In the genomic region with DNA sequence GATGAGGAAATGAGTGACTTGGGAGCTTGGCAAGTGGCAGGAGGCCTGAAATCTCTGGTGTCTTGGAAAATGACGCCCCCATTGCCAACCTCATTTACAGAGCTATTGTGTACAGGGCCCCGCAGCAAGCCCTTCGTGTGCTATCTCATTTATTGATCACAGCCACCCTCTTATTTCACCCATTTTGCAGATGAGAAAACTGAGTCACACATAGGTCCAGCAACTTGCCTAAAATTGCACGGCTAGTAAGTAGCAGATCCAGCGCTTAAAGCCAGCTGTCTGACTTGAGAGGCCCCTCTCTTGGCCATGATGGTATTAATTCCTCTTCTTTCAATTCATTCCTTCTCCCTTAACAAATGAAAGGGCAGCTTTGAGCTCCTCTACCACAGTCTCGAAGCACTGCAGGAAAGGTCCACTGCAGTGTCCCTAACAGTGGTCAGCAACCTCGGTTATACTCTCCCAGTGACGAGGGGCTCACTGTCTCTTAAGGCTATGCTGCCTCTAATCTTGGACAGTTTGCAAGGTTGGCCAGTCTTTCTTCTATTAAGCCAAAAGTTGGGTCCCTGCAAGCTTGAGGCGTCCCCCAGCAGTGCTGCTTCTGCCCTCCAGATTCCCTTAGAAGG, we compare ENCODE assay signal across 1 cellular context.
A peak's percentile ranks its signal among the peaks of the same experiment; 100 is the strongest.
TF ChIP-seq lines count a peak whose summit lies in the region.

No MANE protein-coding gene starts in this region.

TF ChIP-seq in K562, 482 proteins besides CTCF, POLR2A, EP300 and RAD21 (continued from another document):
- TF ChIP-seq, protein P1, sequence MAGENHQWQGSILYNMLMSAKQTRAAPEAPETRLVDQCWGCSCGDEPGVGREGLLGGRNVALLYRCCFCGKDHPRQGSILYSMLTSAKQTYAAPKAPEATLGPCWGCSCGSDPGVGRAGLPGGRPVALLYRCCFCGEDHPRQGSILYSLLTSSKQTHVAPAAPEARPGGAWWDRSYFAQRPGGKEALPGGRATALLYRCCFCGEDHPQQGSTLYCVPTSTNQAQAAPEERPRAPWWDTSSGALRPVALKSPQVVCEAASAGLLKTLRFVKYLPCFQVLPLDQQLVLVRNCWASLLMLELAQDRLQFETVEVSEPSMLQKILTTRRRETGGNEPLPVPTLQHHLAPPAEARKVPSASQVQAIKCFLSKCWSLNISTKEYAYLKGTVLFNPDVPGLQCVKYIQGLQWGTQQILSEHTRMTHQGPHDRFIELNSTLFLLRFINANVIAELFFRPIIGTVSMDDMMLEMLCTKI (IDR thresholded peaks at IDR 0.05; ENCODE audit: partially characterized antibody), result no peak
- TF ChIP-seq IRF2 (CRISPR knock-in tag; IDR thresholded peaks at IDR 0.05) (no peak), ADNP (tag; IDR thresholded peaks at IDR 0.05) (0 out of 2 replicates have a peak, but pooled peaks have one; percentile 16), ZC3H8 (IDR thresholded peaks at IDR 0.05) (no peak), TSC22D4 (tag; IDR thresholded peaks at IDR 0.05) (no peak), PML (IDR thresholded peaks at IDR 0.05; ENCODE audit: low read length) (no peak), GTF2B (IDR thresholded peaks at IDR 0.05; ENCODE audit: extremely low read depth, insufficient read length) (no peak), RBM25 (IDR thresholded peaks at IDR 0.05; ENCODE audit: low read depth, low read length, severe bottlenecking) (peak; percentile 85), BCOR (IDR thresholded peaks at IDR 0.05) (peak; percentile 54; the same call in 1 of the 2 replicates)
